15 cellular contexts compared by ENCODE assay signal in genomic region chr18:2969695-2970094, GRCh38. TPM values are rescaled to one million over a fixed set of nuclear protein-coding genes. Genes with fewer than 3 reads are reported as not detected.
DNase-seq lines count a peak whose midpoint lies in the region; ATAC-seq and TF ChIP-seq lines count a peak whose summit lies in the region.
"Had no signal": no experiment of that assay in that cellular context is flagged by ENCODE, and none has a peak within 500 bp of the region (broad histone marks: within the 10 kb centered on the region; RNA-seq: fewer than 3 reads in every experiment).

No MANE protein-coding gene starts in this region.

- peaks cover 89% of the 10 kb centered on the region for H3K4me1 Mint-ChIP-seq in activated naive CD4-positive, alpha-beta T cell treated with anti-CD3 and anti-CD28 coated beads for 36 hours (ENCODE audit: low read depth)
- H3K4me1 Mint-ChIP-seq in activated CD4-positive, alpha-beta memory T cell treated with anti-CD3 and anti-CD28 coated beads for 36 hours (ENCODE audit: low read depth): peaks cover 92% of the 10 kb centered on the region

- TF ChIP-seq POLR2A in right lobe of liver (IDR thresholded peaks at IDR 0.05): no peak
- TF ChIP-seq POLR2A in uterus (IDR thresholded peaks at IDR 0.05): no peak

- H3K27me3 ChIP-seq in right lobe of liver: no peaks in the 10 kb centered on the region
- no peaks in the 10 kb centered on the region for H3K27me3 ChIP-seq in uterus
- H3K27me3 ChIP-seq: gastrocnemius medialis had no signal

- CTCF ChIA-PET in activated naive CD4-positive, alpha-beta T cell treated with anti-CD3 and anti-CD28 coated beads for 36 hours (lab: Charles Lee): interaction anchor here (1.0 to 3.5 kb wide), 9 partner anchors 9 to 94 kb away, joined by 4 to 20 read pairs (median 6); no protein-coding TSS in a partner anchor
- CTCF ChIA-PET in activated CD4-positive, alpha-beta memory T cell treated with anti-CD3 and anti-CD28 coated beads for 36 hours (lab: Charles Lee): interaction anchor here (1.4 to 5.1 kb wide), 4 partner anchors 10 to 24 kb away, joined by 4 to 36 read pairs (median 17); no protein-coding TSS in a partner anchor

- H3K36me3 Mint-ChIP-seq in activated naive CD4-positive, alpha-beta T cell treated with anti-CD3 and anti-CD28 coated beads for 36 hours (ENCODE audit: low read depth): peaks cover 15% of the 10 kb centered on the region
- peaks cover 53% of the 10 kb centered on the region for H3K36me3 Mint-ChIP-seq in activated CD4-positive, alpha-beta memory T cell treated with anti-CD3 and anti-CD28 coated beads for 36 hours

- H3K27ac Mint-ChIP-seq in activated naive CD4-positive, alpha-beta T cell treated with anti-CD3 and anti-CD28 coated beads for 36 hours: peak overlapping the region; percentile 100
- H3K27ac Mint-ChIP-seq in activated CD4-positive, alpha-beta memory T cell treated with anti-CD3 and anti-CD28 coated beads for 36 hours: peak overlapping the region; percentile 100
- H3K27ac Mint-ChIP-seq: type B pancreatic cell had no signal

- no peak for TF ChIP-seq CTCF in right lobe of liver (IDR thresholded peaks at IDR 0.05)
- no peak for TF ChIP-seq CTCF in uterus (IDR thresholded peaks at IDR 0.05)

- no peaks in the 10 kb centered on the region for H3K9me3 ChIP-seq in right lobe of liver
- H3K9me3 ChIP-seq in uterus: no peaks in the 10 kb centered on the region
- H3K9me3 ChIP-seq: gastrocnemius medialis had no signal

- no peaks in the 10 kb centered on the region for H3K9me3 Mint-ChIP-seq in activated naive CD4-positive, alpha-beta T cell treated with anti-CD3 and anti-CD28 coated beads for 36 hours
- no peaks in the 10 kb centered on the region for H3K9me3 Mint-ChIP-seq in activated CD4-positive, alpha-beta memory T cell treated with anti-CD3 and anti-CD28 coated beads for 36 hours

- 39% methylated on average over 3 of the region's 3 CpGs for WGBS in right lobe of liver (ENCODE audit: insufficient coverage, low coverage, low lambda C conversion rate, missing lambda C conversion rate)

- H3K4me3 Mint-ChIP-seq in activated naive CD4-positive, alpha-beta T cell treated with anti-CD3 and anti-CD28 coated beads for 36 hours: peak overlapping the region; percentile 35
- H3K4me3 Mint-ChIP-seq in activated CD4-positive, alpha-beta memory T cell treated with anti-CD3 and anti-CD28 coated beads for 36 hours: peak overlapping the region; percentile 79
- H3K4me3 Mint-ChIP-seq: type B pancreatic cell had no signal

- DNase-seq in activated naive CD4-positive, alpha-beta T cell treated with anti-CD3 and anti-CD28 coated beads for 36 hours: no peak
- no peak for DNase-seq in activated naive CD4-positive, alpha-beta T cell (lab: John Stamatoyannopoulos, UW)
- no peak for DNase-seq in activated CD4-positive, alpha-beta memory T cell treated with anti-CD3 and anti-CD28 coated beads for 36 hours
- DNase-seq in right lobe of liver (no peak), uterus (no peak), left ventricle myocardium superior (no peak)
- DNase-seq: effector CD4-positive, alpha-beta T cell; gastrocnemius medialis; GOT3; NCI-H1092 treated with DMSO at 0.1 percent for 48 hours; NCI-H2227 treated with DMSO at 0.1 percent for 48 hours; PC-3 had no signal

- POLR2A ChIA-PET in activated CD4-positive, alpha-beta memory T cell treated with anti-CD3 and anti-CD28 coated beads for 36 hours (lab: Charles Lee): interaction anchor here (7.4 to 8.8 kb wide), 2 partner anchors 11 kb away, joined by 74 to 139 read pairs; no protein-coding TSS in a partner anchor

- no peaks in the 10 kb centered on the region for H3K36me3 ChIP-seq in right lobe of liver
- H3K36me3 ChIP-seq in uterus: no peaks in the 10 kb centered on the region
- H3K36me3 ChIP-seq: gastrocnemius medialis had no signal

- H3K27ac ChIP-seq in right lobe of liver (peak overlapping the region; percentile 70 to 87 (median 83)), uterus (peak overlapping the region; percentile 59 to 61)

- ATAC-seq in right lobe of liver (no peak), HG03139 (IDR thresholded peaks at IDR 0.05; ENCODE audit: unreplicated experiment) (no peak), left ventricle myocardium superior (no peak), GM21576 (IDR thresholded peaks at IDR 0.05; ENCODE audit: unreplicated experiment) (no peak)
- ATAC-seq: gastrocnemius medialis, PC-3 had no signal

- H3K4me3 ChIP-seq in right lobe of liver (no peak overlapping the region), uterus (no peak overlapping the region)
- H3K4me3 ChIP-seq: gastrocnemius medialis had no signal

- peaks cover 0 to 75% (median 37%) of the 10 kb centered on the region in 4 donors for H3K4me1 ChIP-seq in right lobe of liver
- H3K4me1 ChIP-seq in uterus: peaks cover 0 to 9% of the 10 kb centered on the region in 2 donors

- intact Hi-C loops in activated naive CD4-positive, alpha-beta T cell treated with anti-CD3 and anti-CD28 coated beads for 36 hours (cut with micrococcal nuclease): no loop called here
- intact Hi-C loops in activated CD4-positive, alpha-beta memory T cell treated with anti-CD3 and anti-CD28 coated beads for 36 hours (cut with micrococcal nuclease): loop anchor here (1.0 to 5.0 kb wide), 3 partner anchors 9 to 625 kb away; partner anchors contain the start of gene EMILIN2
- intact Hi-C loops in right lobe of liver (cut with DNase I): no loop called here
- intact Hi-C loops in uterus (cut with DNase I; ENCODE audit: low total_unique reads): no loop called here
- intact Hi-C loops in left ventricle myocardium superior (cut with micrococcal nuclease): no loop called here

- H3K27me3 Mint-ChIP-seq in activated naive CD4-positive, alpha-beta T cell treated with anti-CD3 and anti-CD28 coated beads for 36 hours (ENCODE audit: low read depth): no peaks in the 10 kb centered on the region
- no peaks in the 10 kb centered on the region for H3K27me3 Mint-ChIP-seq in activated CD4-positive, alpha-beta memory T cell treated with anti-CD3 and anti-CD28 coated beads for 36 hours
- H3K27me3 Mint-ChIP-seq: type B pancreatic cell had no signal

RNA-seq across cellular contexts. Expression of gene LPIN2, which starts 43.2 kb away (rescaled TPM):
- total RNA-seq in activated naive CD4-positive, alpha-beta T cell treated with anti-CD3 and anti-CD28 coated beads for 36 hours: 10 to 100 TPM; 62.4 to 65.7 TPM
- total RNA-seq in activated CD4-positive, alpha-beta memory T cell treated with anti-CD3 and anti-CD28 coated beads for 36 hours: 100 to 1,000 TPM; 102 to 107 TPM
- total RNA-seq in right lobe of liver (100 to 1,000 TPM in 5 of 6 experiments, 10 to 100 TPM in 1; 64.9 to 175 (median 150) TPM), uterus (10 to 100 TPM in 3 of 4 donors, 1 to 10 TPM in 1; 7.4 to 53.0 (median 29.5) TPM), left ventricle myocardium superior (10.6 TPM)
